1 cellular context compared by ENCODE assay signal in genomic region chr9:2427016-2427891, GRCh38.
TF ChIP-seq lines count a peak whose summit lies in the region.

No MANE protein-coding gene starts in this region.

TF ChIP-seq in HepG2, 621 proteins besides CTCF, POLR2A, EP300 and RAD21 (continued from another document):
- TF ChIP-seq GPBP1L1 (CRISPR knock-in tag; IDR thresholded peaks at IDR 0.05) (no peak), ARID3A (IDR thresholded peaks at IDR 0.05; ENCODE audit: low read depth, low read length) (no peak), ZHX2 (IDR thresholded peaks at IDR 0.05; ENCODE audit: low read depth) (no peak), ZHX2 (CRISPR knock-in tag; IDR thresholded peaks at IDR 0.05; ENCODE audit: borderline replicate concordance) (no peak), ZNF629 (CRISPR knock-in tag; conservative IDR thresholded peaks at IDR 0.05) (no peak), SP1 (IDR thresholded peaks at IDR 0.05) (no peak), SP1 (CRISPR knock-in tag; IDR thresholded peaks at IDR 0.05) (no peak)
